In genomic region chr6:57535994-57536393, GRCh38 we compare ENCODE assay signal across 8 cellular contexts.
DNase-seq lines count a peak whose midpoint lies in the region; ATAC-seq and TF ChIP-seq lines count a peak whose summit lies in the region.
"Not testable (repeated sequence)": the region's sequence is repeated elsewhere in the genome, so short reads cannot be mapped to it uniquely, and the experiment has no call there.

No MANE protein-coding gene starts in this region.

- H3K27me3 ChIP-seq in SK-N-SH (ENCODE audit: insufficient read depth); liver (ENCODE audit: control insufficient read depth in 4 of 4, insufficient read depth in 4 of 4, low read length in 3 of 4): not testable (repeated sequence)

- 97% methylated on average over 1 of the region's 1 CpG for WGBS in SK-N-SH (ENCODE audit: low lambda C conversion rate)
- WGBS in liver: 82% methylated on average over 1 of the region's 1 CpG

- CTCF ChIA-PET in GM10248 (lab: Yijun Ruan, JAX); SK-N-SH (lab: Yijun Ruan, JAX): not testable (repeated sequence)

- H3K9me2 ChIP-seq in SK-N-SH: not testable (repeated sequence)

- not testable (repeated sequence) for TF ChIP-seq POLR2A in NB4 (IDR thresholded peaks at IDR 0.05; ENCODE audit: extremely low read depth, insufficient read length)

- DNase-seq in GM10248 (ENCODE audit: extremely low spot score) (peak; percentile 5), NB4 (ENCODE audit: low read depth) (peak; percentile 50), SK-N-SH (peak; percentile 1), epidermal melanocyte (ENCODE audit: insufficient read length, low spot score) (peak; percentile 13)

- not testable (repeated sequence) for H3K79me2 ChIP-seq in SK-N-SH (ENCODE audit: insufficient read depth)

- ATAC-seq in GM21360 (IDR thresholded peaks at IDR 0.05; ENCODE audit: unreplicated experiment) (peak; percentile 89), HG03045 (IDR thresholded peaks at IDR 0.05; ENCODE audit: unreplicated experiment) (peak; percentile 75)

- not testable (repeated sequence) for H3K9ac ChIP-seq in SK-N-SH; liver (ENCODE audit: low read depth in 1 of 2, low read length in 2 of 2)

- H3K4me2 ChIP-seq in SK-N-SH: not testable (repeated sequence)

- H3F3A ChIP-seq in SK-N-SH (replicated peaks; ENCODE audit: insufficient read depth): not testable (repeated sequence)

- peaks cover 0 to 16% of the 10 kb centered on the region in 2 experiments for H3K36me3 ChIP-seq in SK-N-SH (replicated peaks in 1 of 2; ENCODE audit: control insufficient read depth in 1 of 2, insufficient read depth in 2 of 2, low read length in 1 of 2)
- H3K36me3 ChIP-seq in liver (ENCODE audit: control insufficient read depth in 4 of 4, insufficient read depth in 3 of 4, low read depth in 1 of 4, low read length in 3 of 4): not testable (repeated sequence)

- H3K27ac ChIP-seq in 22Rv1; SK-N-SH (ENCODE audit: low read depth in 2 of 2, low read length in 1 of 2); liver (ENCODE audit: low read depth in 1 of 2, low read length in 2 of 2): not testable (repeated sequence)

- not testable (repeated sequence) for H2AFZ ChIP-seq in SK-N-SH (ENCODE audit: low read depth)

- H3K4me3 ChIP-seq in NB4 (ENCODE audit: low read depth, low read length); SK-N-SH (ENCODE audit: low read depth in 2 of 2, low read length in 1 of 2); liver (ENCODE audit: low read depth in 1 of 3, low read length in 3 of 3): not testable (repeated sequence)

- H3K4me1 ChIP-seq in SK-N-SH (ENCODE audit: control insufficient read depth in 1 of 2, insufficient read depth in 2 of 2, low read depth in 1 of 2, low read length in 1 of 2); liver (ENCODE audit: control insufficient read depth in 4 of 4, insufficient read depth in 4 of 4, low read length in 3 of 4): not testable (repeated sequence)

- not testable (repeated sequence) for H3K9me3 ChIP-seq in SK-N-SH; liver (ENCODE audit: control insufficient read depth in 4 of 4, low read length in 3 of 4)

- TF ChIP-seq CTCF in 22Rv1 (IDR thresholded peaks at IDR 0.05) (peak; percentile 60), GM10248 (IDR thresholded peaks at IDR 0.05; ENCODE audit: control extremely low read depth, extremely low read depth, low read depth, missing control alignments) (peak; percentile 36), NB4 (IDR thresholded peaks at IDR 0.05; ENCODE audit: low read depth, low read length) (peak; percentile 11), SK-N-SH (IDR thresholded peaks at IDR 0.05) (peak; percentile 59), liver (IDR thresholded peaks at IDR 0.05; ENCODE audit: low read depth, low read length, missing input control) (peak; percentile 14)

- H4K20me1 ChIP-seq in SK-N-SH (ENCODE audit: insufficient read depth): not testable (repeated sequence)

- POLR2A ChIA-PET in GM10248 (lab: Yijun Ruan, JAX); SK-N-SH (lab: Yijun Ruan, JAX): not testable (repeated sequence)

- TF ChIP-seq EP300 in SK-N-SH (IDR thresholded peaks at IDR 0.05; ENCODE audit: borderline replicate concordance in 1 of 2, low read depth in 1 of 2, low read length in 1 of 2): not testable (repeated sequence)

- TF ChIP-seq RAD21 in SK-N-SH (IDR thresholded peaks at IDR 0.05; ENCODE audit: low read length) (peak; percentile 49), liver (IDR thresholded peaks at IDR 0.05) (peak; percentile 48 to 65)

TF ChIP-seq in SK-N-SH, 30 proteins besides CTCF, POLR2A, EP300 and RAD21:
- TF ChIP-seq SMC3 (IDR thresholded peaks at IDR 0.05; ENCODE audit: low read depth, low read length): 0 out of 2 replicates have a peak, but pooled peaks have one; percentile 7
